ENCODE assay signal across 1 cellular context in genomic region chr6:37362101-37362823, GRCh38.
TF ChIP-seq lines count a peak whose summit lies in the region.

No MANE protein-coding gene starts in this region.

TF ChIP-seq in GM23338, 12 proteins besides CTCF, POLR2A, EP300 and RAD21 (continued from another document):
- TF ChIP-seq ZNF462 (CRISPR knock-in tag; IDR thresholded peaks at IDR 0.05) (no peak), CREB1 (CRISPR knock-in tag; IDR thresholded peaks at IDR 0.05; ENCODE audit: low read depth) (no peak), EZH2phosphoT487 (IDR thresholded peaks at IDR 0.05; ENCODE audit: unreplicated experiment) (no peak), ETS1 (IDR thresholded peaks at IDR 0.05) (no peak), EZH2 (IDR thresholded peaks at IDR 0.05; ENCODE audit: low read depth, unreplicated experiment) (no peak), JUNB (IDR thresholded peaks at IDR 0.05; ENCODE audit: unreplicated experiment) (no peak), POLR2AphosphoS5 (IDR thresholded peaks at IDR 0.05; ENCODE audit: low read depth) (no peak), NANOG (IDR thresholded peaks at IDR 0.05; ENCODE audit: borderline replicate concordance) (no peak), REST (IDR thresholded peaks at IDR 0.05; ENCODE audit: unreplicated experiment) (no peak)
